ENCODE assay signal across 10 cellular contexts in the genomic region with DNA sequence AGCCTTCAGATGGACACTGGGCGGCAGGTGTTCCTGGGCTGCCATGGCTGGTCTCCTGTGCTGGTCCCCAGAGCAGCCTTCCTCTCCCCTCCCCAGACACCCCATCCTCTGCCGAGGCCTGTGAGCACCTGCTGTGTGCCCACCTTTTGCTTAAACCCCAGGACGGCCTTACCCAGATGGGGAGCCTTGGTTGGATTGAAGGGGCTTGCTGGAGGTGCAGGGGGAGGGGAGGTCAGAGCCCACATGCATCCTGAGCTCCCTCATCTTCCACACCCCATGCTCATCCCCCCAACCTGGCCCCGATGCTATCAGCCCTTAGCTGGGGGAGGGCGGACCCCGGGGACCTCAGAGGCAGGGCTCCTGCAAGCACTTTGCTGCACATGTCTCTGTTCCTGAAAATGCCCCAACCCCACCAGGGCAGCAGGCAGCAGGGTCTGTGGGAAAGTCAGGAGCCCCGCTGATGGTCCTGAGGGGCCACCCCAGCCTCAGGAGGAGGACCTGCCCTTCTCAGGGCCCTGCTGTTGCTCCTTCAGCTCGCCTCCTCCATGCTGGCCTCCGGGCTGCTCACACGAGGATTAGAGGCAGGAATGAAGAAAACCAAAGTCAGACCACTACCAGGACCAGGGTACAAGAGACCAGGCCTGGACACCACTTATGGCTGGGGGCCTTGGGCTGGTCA. TPM values are rescaled to one million over a fixed set of nuclear protein-coding genes. Genes with fewer than 3 reads are reported as not detected.
"Had no signal": no experiment of that assay in that cellular context is flagged by ENCODE, and none has a peak within 500 bp of the region (broad histone marks: within the 10 kb centered on the region; RNA-seq: fewer than 3 reads in every experiment).

No MANE protein-coding gene starts in this region.

- H3K4me3 ChIP-seq: GM23248, HAP-1 had no signal

- DNase-seq: GM23248, GOT3, H7, HFFc6, KG1 had no signal

- H3K9ac ChIP-seq: GM23248 had no signal

- H3K9me3 Mint-ChIP-seq: HFFc6, IgD-negative memory B cell had no signal

- H3K27ac Mint-ChIP-seq: HFFc6 had no signal

- H3K4me1 Mint-ChIP-seq: IgD-negative memory B cell had no signal

- H3K27me3 Mint-ChIP-seq: IgD-negative memory B cell had no signal

- H3K27ac ChIP-seq: GM23248, HL-60 had no signal

- H3K36me3 Mint-ChIP-seq: IgD-negative memory B cell had no signal

- H2AFZ ChIP-seq: GM23248 had no signal

- H3K4me3 Mint-ChIP-seq: HFFc6, IgD-negative memory B cell had no signal

- H3K36me3 ChIP-seq: HAP-1 had no signal

- H3K4me1 ChIP-seq: HAP-1 had no signal

- H3K9me3 ChIP-seq: HAP-1 had no signal

RNA-seq across cellular contexts. Expression of a gene that starts 41.6 kb away (rescaled TPM):
- total RNA-seq: H4, H7, HepG2 had no signal
- polyA plus RNA-seq: HepG2, IgD-negative memory B cell had no signal
